1 cellular context compared by ENCODE assay signal in genomic region chr9:91865041-91865440, GRCh38.
TF ChIP-seq lines count a peak whose summit lies in the region.

No MANE protein-coding gene starts in this region.

TF ChIP-seq in GM23338, 12 proteins besides CTCF, POLR2A, EP300 and RAD21:
- TF ChIP-seq ZNF462 (CRISPR knock-in tag; IDR thresholded peaks at IDR 0.05), result no peak
- TF ChIP-seq EZH2 (IDR thresholded peaks at IDR 0.05; ENCODE audit: low read depth, unreplicated experiment), result no peak
- TF ChIP-seq ZNF114 (CRISPR knock-in tag; IDR thresholded peaks at IDR 0.05), result no peak
- TF ChIP-seq STAT1 (IDR thresholded peaks at IDR 0.05; ENCODE audit: unreplicated experiment), result no peak
- TF ChIP-seq CREB1 (CRISPR knock-in tag; IDR thresholded peaks at IDR 0.05; ENCODE audit: low read depth), result no peak
- no peak for TF ChIP-seq JUNB (IDR thresholded peaks at IDR 0.05; ENCODE audit: unreplicated experiment)
- no peak for TF ChIP-seq NANOG (IDR thresholded peaks at IDR 0.05; ENCODE audit: borderline replicate concordance)
- TF ChIP-seq EZH2phosphoT487 (IDR thresholded peaks at IDR 0.05; ENCODE audit: unreplicated experiment), result no peak
- no peak for TF ChIP-seq ZNF331 (CRISPR knock-in tag; IDR thresholded peaks at IDR 0.05; ENCODE audit: low read depth)
- no peak for TF ChIP-seq ETS1 (IDR thresholded peaks at IDR 0.05)
